2 cellular contexts compared by ENCODE assay signal in genomic region chr19:47696635-47697034, GRCh38.
A peak's percentile ranks its signal among the peaks of the same experiment; 100 is the strongest.
TF ChIP-seq lines count a peak whose summit lies in the region.

No MANE protein-coding gene starts in this region.

TF ChIP-seq in HepG2, 621 proteins besides CTCF, POLR2A, EP300 and RAD21:
- TF ChIP-seq ZNF713 (CRISPR knock-in tag; IDR thresholded peaks at IDR 0.05) (no peak), ZNF629 (CRISPR knock-in tag; conservative IDR thresholded peaks at IDR 0.05) (peak; percentile 42; the same call in 1 of the 2 replicates)
TF ChIP-seq in HepG2: peak in this region for 1.

TF ChIP-seq in K562, 482 proteins besides CTCF, POLR2A, EP300 and RAD21:
- TF ChIP-seq CC2D1A (IDR thresholded peaks at IDR 0.05) (no peak), ZNF311 (CRISPR knock-in tag; IDR thresholded peaks at IDR 0.05) (no peak), ID3 (CRISPR knock-in tag; IDR thresholded peaks at IDR 0.05) (no peak), ID3 (tag; IDR thresholded peaks at IDR 0.05) (no peak), RBBP5 (IDR thresholded peaks at IDR 0.05; ENCODE audit: borderline replicate concordance, insufficient read depth, low read length, poor library complexity, severe bottlenecking) (no peak), ZNF431 (CRISPR knock-in tag; IDR thresholded peaks at IDR 0.05) (no peak), EGR1 (conservative IDR thresholded peaks at IDR 0.05) (0 out of 2 replicates have a peak, but pooled peaks have one; percentile 7), HMG20B (CRISPR knock-in tag; IDR thresholded peaks at IDR 0.05) (no peak)
